1 cellular context compared by ENCODE assay signal in the genomic region with DNA sequence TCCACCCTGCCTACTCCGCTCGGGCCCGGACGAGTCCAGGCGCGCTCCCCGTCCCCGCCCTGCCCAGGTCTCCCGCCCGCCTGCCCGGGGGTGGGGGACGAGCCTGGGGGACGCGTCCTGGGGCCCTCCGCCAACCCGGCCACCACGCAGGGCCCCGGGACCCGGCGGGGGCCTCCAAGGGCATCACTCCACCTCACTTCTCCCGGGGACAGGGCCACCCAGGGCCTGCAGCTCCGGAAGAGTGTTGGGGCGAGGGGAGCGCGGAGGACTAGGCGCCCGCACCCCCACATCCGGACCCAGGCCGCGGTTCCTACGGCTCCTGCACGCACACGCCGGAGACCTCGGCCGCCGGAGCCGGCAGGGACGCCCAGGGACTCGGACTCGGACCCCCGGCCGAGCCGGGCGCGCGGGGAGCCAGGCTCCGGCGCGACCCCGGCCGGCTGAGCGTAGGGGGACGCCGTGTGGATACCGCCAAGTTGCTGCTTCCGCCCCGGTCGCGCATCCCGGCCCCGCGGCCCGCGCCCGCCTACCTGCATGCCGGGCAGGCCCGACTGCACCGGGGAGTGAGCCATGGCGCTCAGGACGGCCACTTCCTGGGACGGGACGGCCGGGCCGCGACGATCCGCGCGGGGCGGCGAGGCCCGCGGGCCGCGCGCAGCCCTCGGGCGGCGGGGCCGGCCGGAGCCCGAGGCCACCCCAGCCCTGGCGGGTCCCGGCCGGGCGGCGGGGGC.
TF ChIP-seq lines count a peak whose summit lies in the region.

No MANE protein-coding gene starts in this region.

TF ChIP-seq in HepG2, 621 proteins besides CTCF, POLR2A, EP300 and RAD21 (continued from another document and continues in another):
- no peak for TF ChIP-seq FOXA1 (IDR thresholded peaks at IDR 0.05)
- TF ChIP-seq FOXA1 (CRISPR knock-in tag; IDR thresholded peaks at IDR 0.05) = no peak
- peak; percentile 44; the same call in 1 of the 2 replicates for TF ChIP-seq ZNF564 (CRISPR knock-in tag; IDR thresholded peaks at IDR 0.05)
- no peak for TF ChIP-seq NCOA2 (CRISPR knock-in tag; IDR thresholded peaks at IDR 0.05)
- no peak for TF ChIP-seq ZNF678 (CRISPR knock-in tag; IDR thresholded peaks at IDR 0.05)
- peak; percentile 23; the same call in 1 of the 2 replicates for TF ChIP-seq ZFP90 (CRISPR knock-in tag; IDR thresholded peaks at IDR 0.05; ENCODE audit: borderline replicate concordance)
- TF ChIP-seq KDM2A (CRISPR knock-in tag; IDR thresholded peaks at IDR 0.05; ENCODE audit: borderline replicate concordance, low read depth) = peak; percentile 64; the same call in 1 of the 2 replicates
- TF ChIP-seq, protein P1, sequence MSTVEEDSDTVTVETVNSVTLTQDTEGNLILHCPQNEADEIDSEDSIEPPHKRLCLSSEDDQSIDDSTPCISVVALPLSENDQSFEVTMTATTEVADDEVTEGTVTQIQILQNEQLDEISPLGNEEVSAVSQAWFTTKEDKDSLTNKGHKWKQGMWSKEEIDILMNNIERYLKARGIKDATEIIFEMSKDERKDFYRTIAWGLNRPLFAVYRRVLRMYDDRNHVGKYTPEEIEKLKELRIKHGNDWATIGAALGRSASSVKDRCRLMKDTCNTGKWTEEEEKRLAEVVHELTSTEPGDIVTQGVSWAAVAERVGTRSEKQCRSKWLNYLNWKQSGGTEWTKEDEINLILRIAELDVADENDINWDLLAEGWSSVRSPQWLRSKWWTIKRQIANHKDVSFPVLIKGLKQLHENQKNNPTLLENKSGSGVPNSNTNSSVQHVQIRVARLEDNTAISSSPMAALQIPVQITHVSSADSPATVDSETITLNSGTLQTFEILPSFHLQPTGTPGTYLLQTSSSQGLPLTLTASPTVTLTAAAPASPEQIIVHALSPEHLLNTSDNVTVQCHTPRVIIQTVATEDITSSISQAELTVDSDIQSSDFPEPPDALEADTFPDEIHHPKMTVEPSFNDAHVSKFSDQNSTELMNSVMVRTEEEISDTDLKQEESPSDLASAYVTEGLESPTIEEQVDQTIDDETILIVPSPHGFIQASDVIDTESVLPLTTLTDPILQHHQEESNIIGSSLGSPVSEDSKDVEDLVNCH (CRISPR knock-in tag; IDR thresholded peaks at IDR 0.05) = no peak
- TF ChIP-seq FOSL1 (CRISPR knock-in tag; IDR thresholded peaks at IDR 0.05; ENCODE audit: borderline replicate concordance) = no peak
- no peak for TF ChIP-seq ZNF224 (CRISPR knock-in tag; IDR thresholded peaks at IDR 0.05)
- TF ChIP-seq HNRNPLL (IDR thresholded peaks at IDR 0.05; ENCODE audit: low read depth, low read length, poor library complexity, severe bottlenecking) = peak; percentile 47
- no peak for TF ChIP-seq CREB1 (IDR thresholded peaks at IDR 0.05)
- no peak for TF ChIP-seq CREB1 (CRISPR knock-in tag; IDR thresholded peaks at IDR 0.05)
- no peak for TF ChIP-seq ZSCAN31 (CRISPR knock-in tag; IDR thresholded peaks at IDR 0.05; ENCODE audit: low read depth)
- TF ChIP-seq MED13 (CRISPR knock-in tag; IDR thresholded peaks at IDR 0.05) = no peak
- TF ChIP-seq, protein P2, sequence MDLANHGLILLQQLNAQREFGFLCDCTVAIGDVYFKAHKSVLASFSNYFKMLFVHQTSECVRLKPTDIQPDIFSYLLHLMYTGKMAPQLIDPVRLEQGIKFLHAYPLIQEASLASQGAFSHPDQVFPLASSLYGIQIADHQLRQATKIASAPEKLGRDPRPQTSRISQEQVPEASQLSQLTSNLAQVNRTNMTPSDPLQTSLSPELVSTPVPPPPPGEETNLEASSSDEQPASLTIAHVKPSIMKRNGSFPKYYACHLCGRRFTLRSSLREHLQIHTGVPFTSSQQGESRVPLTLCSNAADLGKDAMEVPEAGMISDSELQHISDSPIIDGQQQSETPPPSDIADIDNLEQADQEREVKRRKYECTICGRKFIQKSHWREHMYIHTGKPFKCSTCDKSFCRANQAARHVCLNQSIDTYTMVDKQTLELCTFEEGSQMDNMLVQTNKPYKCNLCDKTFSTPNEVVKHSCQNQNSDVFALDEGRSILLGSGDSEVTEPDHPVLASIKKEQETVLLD (CRISPR knock-in tag; IDR thresholded peaks at IDR 0.05; ENCODE audit: low read depth) = no peak
- no peak for TF ChIP-seq ZNF670 (CRISPR knock-in tag; IDR thresholded peaks at IDR 0.05; ENCODE audit: borderline replicate concordance)
- 0 out of 2 replicates have a peak, but pooled peaks have one; percentile 16 for TF ChIP-seq HDAC1 (CRISPR knock-in tag; IDR thresholded peaks at IDR 0.05)
- no peak for TF ChIP-seq RCOR2 (CRISPR knock-in tag; IDR thresholded peaks at IDR 0.05)
- TF ChIP-seq, protein P3, sequence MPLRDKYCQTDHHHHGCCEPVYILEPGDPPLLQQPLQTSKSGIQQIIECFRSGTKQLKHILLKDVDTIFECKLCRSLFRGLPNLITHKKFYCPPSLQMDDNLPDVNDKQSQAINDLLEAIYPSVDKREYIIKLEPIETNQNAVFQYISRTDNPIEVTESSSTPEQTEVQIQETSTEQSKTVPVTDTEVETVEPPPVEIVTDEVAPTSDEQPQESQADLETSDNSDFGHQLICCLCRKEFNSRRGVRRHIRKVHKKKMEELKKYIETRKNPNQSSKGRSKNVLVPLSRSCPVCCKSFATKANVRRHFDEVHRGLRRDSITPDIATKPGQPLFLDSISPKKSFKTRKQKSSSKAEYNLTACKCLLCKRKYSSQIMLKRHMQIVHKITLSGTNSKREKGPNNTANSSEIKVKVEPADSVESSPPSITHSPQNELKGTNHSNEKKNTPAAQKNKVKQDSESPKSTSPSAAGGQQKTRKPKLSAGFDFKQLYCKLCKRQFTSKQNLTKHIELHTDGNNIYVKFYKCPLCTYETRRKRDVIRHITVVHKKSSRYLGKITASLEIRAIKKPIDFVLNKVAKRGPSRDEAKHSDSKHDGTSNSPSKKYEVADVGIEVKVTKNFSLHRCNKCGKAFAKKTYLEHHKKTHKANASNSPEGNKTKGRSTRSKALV (CRISPR knock-in tag; IDR thresholded peaks at IDR 0.05) = peak; percentile 62; the same call in 1 of the 2 replicates
- no peak for TF ChIP-seq ZNF24 (IDR thresholded peaks at IDR 0.05)
- no peak for TF ChIP-seq ATAD3A (CRISPR knock-in tag; IDR thresholded peaks at IDR 0.05)
- TF ChIP-seq MTF1 (CRISPR knock-in tag; IDR thresholded peaks at IDR 0.05) = no peak
- no peak for TF ChIP-seq STAG1 (CRISPR knock-in tag; IDR thresholded peaks at IDR 0.05)
- TF ChIP-seq, protein P4, sequence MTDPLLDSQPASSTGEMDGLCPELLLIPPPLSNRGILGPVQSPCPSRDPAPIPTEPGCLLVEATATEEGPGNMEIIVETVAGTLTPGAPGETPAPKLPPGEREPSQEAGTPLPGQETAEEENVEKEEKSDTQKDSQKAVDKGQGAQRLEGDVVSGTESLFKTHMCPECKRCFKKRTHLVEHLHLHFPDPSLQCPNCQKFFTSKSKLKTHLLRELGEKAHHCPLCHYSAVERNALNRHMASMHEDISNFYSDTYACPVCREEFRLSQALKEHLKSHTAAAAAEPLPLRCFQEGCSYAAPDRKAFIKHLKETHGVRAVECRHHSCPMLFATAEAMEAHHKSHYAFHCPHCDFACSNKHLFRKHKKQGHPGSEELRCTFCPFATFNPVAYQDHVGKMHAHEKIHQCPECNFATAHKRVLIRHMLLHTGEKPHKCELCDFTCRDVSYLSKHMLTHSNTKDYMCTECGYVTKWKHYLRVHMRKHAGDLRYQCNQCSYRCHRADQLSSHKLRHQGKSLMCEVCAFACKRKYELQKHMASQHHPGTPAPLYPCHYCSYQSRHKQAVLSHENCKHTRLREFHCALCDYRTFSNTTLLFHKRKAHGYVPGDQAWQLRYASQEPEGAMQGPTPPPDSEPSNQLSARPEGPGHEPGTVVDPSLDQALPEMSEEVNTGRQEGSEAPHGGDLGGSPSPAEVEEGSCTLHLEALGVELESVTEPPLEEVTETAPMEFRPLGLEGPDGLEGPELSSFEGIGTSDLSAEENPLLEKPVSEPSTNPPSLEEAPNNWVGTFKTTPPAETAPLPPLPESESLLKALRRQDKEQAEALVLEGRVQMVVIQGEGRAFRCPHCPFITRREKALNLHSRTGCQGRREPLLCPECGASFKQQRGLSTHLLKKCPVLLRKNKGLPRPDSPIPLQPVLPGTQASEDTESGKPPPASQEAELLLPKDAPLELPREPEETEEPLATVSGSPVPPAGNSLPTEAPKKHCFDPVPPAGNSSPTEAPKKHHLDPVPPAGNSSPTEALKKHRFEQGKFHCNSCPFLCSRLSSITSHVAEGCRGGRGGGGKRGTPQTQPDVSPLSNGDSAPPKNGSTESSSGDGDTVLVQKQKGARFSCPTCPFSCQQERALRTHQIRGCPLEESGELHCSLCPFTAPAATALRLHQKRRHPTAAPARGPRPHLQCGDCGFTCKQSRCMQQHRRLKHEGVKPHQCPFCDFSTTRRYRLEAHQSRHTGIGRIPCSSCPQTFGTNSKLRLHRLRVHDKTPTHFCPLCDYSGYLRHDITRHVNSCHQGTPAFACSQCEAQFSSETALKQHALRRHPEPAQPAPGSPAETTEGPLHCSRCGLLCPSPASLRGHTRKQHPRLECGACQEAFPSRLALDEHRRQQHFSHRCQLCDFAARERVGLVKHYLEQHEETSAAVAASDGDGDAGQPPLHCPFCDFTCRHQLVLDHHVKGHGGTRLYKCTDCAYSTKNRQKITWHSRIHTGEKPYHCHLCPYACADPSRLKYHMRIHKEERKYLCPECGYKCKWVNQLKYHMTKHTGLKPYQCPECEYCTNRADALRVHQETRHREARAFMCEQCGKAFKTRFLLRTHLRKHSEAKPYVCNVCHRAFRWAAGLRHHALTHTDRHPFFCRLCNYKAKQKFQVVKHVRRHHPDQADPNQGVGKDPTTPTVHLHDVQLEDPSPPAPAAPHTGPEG (CRISPR knock-in tag; IDR thresholded peaks at IDR 0.05) = 0 out of 2 replicates have a peak, but pooled peaks have one; percentile 46
- no peak for TF ChIP-seq ZNF788 (CRISPR knock-in tag; IDR thresholded peaks at IDR 0.05; ENCODE audit: borderline replicate concordance)
- no peak for TF ChIP-seq ZNF775 (CRISPR knock-in tag; IDR thresholded peaks at IDR 0.05; ENCODE audit: borderline replicate concordance)
- TF ChIP-seq, protein P5, sequence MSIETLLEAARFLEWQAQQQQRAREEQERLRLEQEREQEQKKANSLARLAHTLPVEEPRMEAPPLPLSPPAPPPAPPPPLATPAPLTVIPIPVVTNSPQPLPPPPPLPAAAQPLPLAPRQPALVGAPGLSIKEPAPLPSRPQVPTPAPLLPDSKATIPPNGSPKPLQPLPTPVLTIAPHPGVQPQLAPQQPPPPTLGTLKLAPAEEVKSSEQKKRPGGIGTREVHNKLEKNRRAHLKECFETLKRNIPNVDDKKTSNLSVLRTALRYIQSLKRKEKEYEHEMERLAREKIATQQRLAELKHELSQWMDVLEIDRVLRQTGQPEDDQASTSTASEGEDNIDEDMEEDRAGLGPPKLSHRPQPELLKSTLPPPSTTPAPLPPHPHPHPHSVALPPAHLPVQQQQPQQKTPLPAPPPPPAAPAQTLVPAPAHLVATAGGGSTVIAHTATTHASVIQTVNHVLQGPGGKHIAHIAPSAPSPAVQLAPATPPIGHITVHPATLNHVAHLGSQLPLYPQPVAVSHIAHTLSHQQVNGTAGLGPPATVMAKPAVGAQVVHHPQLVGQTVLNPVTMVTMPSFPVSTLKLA (IDR thresholded peaks at IDR 0.05) = no peak
- TF ChIP-seq ZEB1 (IDR thresholded peaks at IDR 0.05; ENCODE audit: insufficient replicate concordance, low read depth) = no peak
- TF ChIP-seq, protein P6, sequence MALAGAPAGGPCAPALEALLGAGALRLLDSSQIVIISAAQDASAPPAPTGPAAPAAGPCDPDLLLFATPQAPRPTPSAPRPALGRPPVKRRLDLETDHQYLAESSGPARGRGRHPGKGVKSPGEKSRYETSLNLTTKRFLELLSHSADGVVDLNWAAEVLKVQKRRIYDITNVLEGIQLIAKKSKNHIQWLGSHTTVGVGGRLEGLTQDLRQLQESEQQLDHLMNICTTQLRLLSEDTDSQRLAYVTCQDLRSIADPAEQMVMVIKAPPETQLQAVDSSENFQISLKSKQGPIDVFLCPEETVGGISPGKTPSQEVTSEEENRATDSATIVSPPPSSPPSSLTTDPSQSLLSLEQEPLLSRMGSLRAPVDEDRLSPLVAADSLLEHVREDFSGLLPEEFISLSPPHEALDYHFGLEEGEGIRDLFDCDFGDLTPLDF (CRISPR knock-in tag; IDR thresholded peaks at IDR 0.05) = no peak
- TF ChIP-seq DPF2 (CRISPR knock-in tag; IDR thresholded peaks at IDR 0.05; ENCODE audit: borderline replicate concordance, low read depth) = no peak
- TF ChIP-seq CBX2 (IDR thresholded peaks at IDR 0.05; ENCODE audit: low read depth, low read length) = no peak
- TF ChIP-seq CBX2 (CRISPR knock-in tag; IDR thresholded peaks at IDR 0.05; ENCODE audit: low read depth) = no peak
- no peak for TF ChIP-seq ZNF326 (CRISPR knock-in tag; IDR thresholded peaks at IDR 0.05; ENCODE audit: borderline replicate concordance)
- TF ChIP-seq STAT5B (CRISPR knock-in tag; IDR thresholded peaks at IDR 0.05) = no peak
- TF ChIP-seq ZNF850 (CRISPR knock-in tag; conservative IDR thresholded peaks at IDR 0.05) = no peak
- TF ChIP-seq, protein P7, sequence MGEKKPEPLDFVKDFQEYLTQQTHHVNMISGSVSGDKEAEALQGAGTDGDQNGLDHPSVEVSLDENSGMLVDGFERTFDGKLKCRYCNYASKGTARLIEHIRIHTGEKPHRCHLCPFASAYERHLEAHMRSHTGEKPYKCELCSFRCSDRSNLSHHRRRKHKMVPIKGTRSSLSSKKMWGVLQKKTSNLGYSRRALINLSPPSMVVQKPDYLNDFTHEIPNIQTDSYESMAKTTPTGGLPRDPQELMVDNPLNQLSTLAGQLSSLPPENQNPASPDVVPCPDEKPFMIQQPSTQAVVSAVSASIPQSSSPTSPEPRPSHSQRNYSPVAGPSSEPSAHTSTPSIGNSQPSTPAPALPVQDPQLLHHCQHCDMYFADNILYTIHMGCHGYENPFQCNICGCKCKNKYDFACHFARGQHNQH (CRISPR knock-in tag; IDR thresholded peaks at IDR 0.05) = no peak
- 0 out of 2 replicates have a peak, but pooled peaks have one; percentile 39 for TF ChIP-seq RFXAP (CRISPR knock-in tag; IDR thresholded peaks at IDR 0.05; ENCODE audit: borderline replicate concordance)
- TF ChIP-seq, protein P8, sequence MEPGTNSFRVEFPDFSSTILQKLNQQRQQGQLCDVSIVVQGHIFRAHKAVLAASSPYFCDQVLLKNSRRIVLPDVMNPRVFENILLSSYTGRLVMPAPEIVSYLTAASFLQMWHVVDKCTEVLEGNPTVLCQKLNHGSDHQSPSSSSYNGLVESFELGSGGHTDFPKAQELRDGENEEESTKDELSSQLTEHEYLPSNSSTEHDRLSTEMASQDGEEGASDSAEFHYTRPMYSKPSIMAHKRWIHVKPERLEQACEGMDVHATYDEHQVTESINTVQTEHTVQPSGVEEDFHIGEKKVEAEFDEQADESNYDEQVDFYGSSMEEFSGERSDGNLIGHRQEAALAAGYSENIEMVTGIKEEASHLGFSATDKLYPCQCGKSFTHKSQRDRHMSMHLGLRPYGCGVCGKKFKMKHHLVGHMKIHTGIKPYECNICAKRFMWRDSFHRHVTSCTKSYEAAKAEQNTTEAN (CRISPR knock-in tag; conservative IDR thresholded peaks at IDR 0.05) = 0 out of 2 replicates have a peak, but pooled peaks have one; percentile 36
- TF ChIP-seq ZNF780A (CRISPR knock-in tag; IDR thresholded peaks at IDR 0.05) = no peak
- TF ChIP-seq, protein P9, sequence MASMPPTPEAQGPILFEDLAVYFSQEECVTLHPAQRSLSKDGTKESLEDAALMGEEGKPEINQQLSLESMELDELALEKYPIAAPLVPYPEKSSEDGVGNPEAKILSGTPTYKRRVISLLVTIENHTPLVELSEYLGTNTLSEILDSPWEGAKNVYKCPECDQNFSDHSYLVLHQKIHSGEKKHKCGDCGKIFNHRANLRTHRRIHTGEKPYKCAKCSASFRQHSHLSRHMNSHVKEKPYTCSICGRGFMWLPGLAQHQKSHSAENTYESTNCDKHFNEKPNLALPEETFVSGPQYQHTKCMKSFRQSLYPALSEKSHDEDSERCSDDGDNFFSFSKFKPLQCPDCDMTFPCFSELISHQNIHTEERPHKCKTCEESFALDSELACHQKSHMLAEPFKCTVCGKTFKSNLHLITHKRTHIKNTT (CRISPR knock-in tag; IDR thresholded peaks at IDR 0.05) = no peak
